ENCODE assay signal across 21 cellular contexts in the genomic region with DNA sequence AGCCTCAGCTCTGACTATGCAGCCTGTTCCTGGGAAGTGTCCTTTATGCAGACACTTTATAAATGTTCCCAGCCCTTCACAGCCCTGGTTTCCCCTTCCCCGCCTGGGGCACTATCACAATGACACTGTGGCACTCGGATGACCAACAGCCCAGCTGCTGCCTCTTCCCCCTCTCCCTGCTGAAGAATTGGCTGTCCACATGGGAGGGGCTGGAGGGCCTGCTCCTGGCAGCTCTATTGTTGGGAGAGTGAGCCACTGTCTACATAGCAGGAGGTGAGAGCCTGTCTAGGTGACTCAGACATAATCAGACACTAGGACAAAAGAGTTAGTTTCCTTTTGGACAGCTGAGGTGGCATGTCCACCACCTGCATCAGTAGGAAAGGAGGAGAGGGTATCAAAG.
DNase-seq lines count a peak whose midpoint lies in the region; ATAC-seq, FAIRE-seq and TF ChIP-seq lines count a peak whose summit lies in the region.
"Had no signal": no experiment of that assay in that cellular context is flagged by ENCODE, and none has a peak within 500 bp of the region (broad histone marks: within the 10 kb centered on the region; RNA-seq: fewer than 3 reads in every experiment).

No MANE protein-coding gene starts in this region.

- intact Hi-C loops in sigmoid colon (cut with DNase I) = no loop called here

- 0 out of 2 replicates have a peak, but pooled peaks cover 6% of the 10 kb centered on the region for H3F3A ChIP-seq in GM23248 (ENCODE audit: insufficient read depth)

- H3K4me3 ChIP-seq in GM23248 (no peak overlapping the region), epithelial cell of esophagus (ENCODE audit: low read length) (no peak overlapping the region), sigmoid colon (no peak overlapping the region)
- H3K4me3 ChIP-seq: ascending aorta, coronary artery, gastrocnemius medialis, pancreas had no signal

- no peak overlapping the region for H3K4me2 ChIP-seq in GM23248 (ENCODE audit: unreplicated experiment)

- H3K36me3 ChIP-seq in GM23248 (ENCODE audit: low read depth) (no peaks in the 10 kb centered on the region), sigmoid colon (no peaks in the 10 kb centered on the region)
- H3K36me3 ChIP-seq: gastrocnemius medialis, pancreas had no signal

- TF ChIP-seq EP300 in sigmoid colon (IDR thresholded peaks at IDR 0.05) = no peak

- in situ Hi-C loops in GM23248 (cut with MboI) = no loop called here

- no peak for TF ChIP-seq CTCF in epithelial cell of esophagus (IDR thresholded peaks at IDR 0.05; ENCODE audit: insufficient read depth, low read depth, low read length, missing control alignments)
- TF ChIP-seq CTCF in sigmoid colon (IDR thresholded peaks at IDR 0.05) = no peak

- TF ChIP-seq POLR2A in sigmoid colon (IDR thresholded peaks at IDR 0.05) = no peak

- peaks cover 22% of the 10 kb centered on the region for H3K4me1 ChIP-seq in GM23248 (ENCODE audit: insufficient read depth)
- H3K4me1 ChIP-seq in sigmoid colon = peaks cover 0 to 5% (median 0%) of the 10 kb centered on the region in 4 donors
- H3K4me1 ChIP-seq: pancreas had no signal

- 82 to 86% methylated on average over 2 of the region's 2 CpGs for WGBS in GM23248 (ENCODE audit: low coverage in 1 of 2, low lambda C conversion rate in 2 of 2, missing lambda C conversion rate in 2 of 2), 2 experiments
- WGBS in sigmoid colon, 2 donors = 88 to 92% methylated on average over 2 of the region's 2 CpGs

- H3K9ac ChIP-seq in GM23248 = no peak overlapping the region

- ATAC-seq in HG03432 (IDR thresholded peaks at IDR 0.05; ENCODE audit: unreplicated experiment) (no peak), GM21360 (IDR thresholded peaks at IDR 0.05; ENCODE audit: unreplicated experiment) (no peak)
- ATAC-seq: left ventricle myocardium superior, pancreas, WTC11 had no signal

- H3K9me3 ChIP-seq in GM23248 (ENCODE audit: low read depth) = no peaks in the 10 kb centered on the region
- no peaks in the 10 kb centered on the region for H3K9me3 ChIP-seq in sigmoid colon
- H3K9me3 ChIP-seq: ascending aorta, gastrocnemius medialis, pancreas had no signal

- H3K27me3 ChIP-seq in GM23248 (replicated peaks; ENCODE audit: insufficient read depth) = no peaks in the 10 kb centered on the region
- no peaks in the 10 kb centered on the region for H3K27me3 ChIP-seq in sigmoid colon
- H3K27me3 ChIP-seq: ascending aorta, gastrocnemius medialis, pancreas had no signal

- H3K79me2 ChIP-seq in GM23248 (ENCODE audit: insufficient read depth) = no peaks in the 10 kb centered on the region

- no peaks in the 10 kb centered on the region for H4K20me1 ChIP-seq in GM23248 (ENCODE audit: insufficient read depth)

- no peak overlapping the region for H3K27ac ChIP-seq in GM23248
- no peak overlapping the region for H3K27ac ChIP-seq in sigmoid colon
- H3K27ac ChIP-seq: ascending aorta, coronary artery, pancreas had no signal

- no peak overlapping the region for H2AFZ ChIP-seq in GM23248

- DNase-seq in GM23248 = peak; percentile 36
- DNase-seq in RCC 7860 (ENCODE audit: low spot score) = peak; percentile 49
- DNase-seq in epithelial cell of esophagus (ENCODE audit: low read depth) = peak; percentile 65
- peak; percentile 37 for DNase-seq in renal cortical epithelial cell (ENCODE audit: low read depth)
- no peak for DNase-seq in sigmoid colon
- DNase-seq: activated CD4-positive, alpha-beta memory T cell treated with anti-CD3 and anti-CD28 coated beads for 36 hours; activated naive CD4-positive, alpha-beta T cell treated with anti-CD3 and anti-CD28 coated beads for 36 hours; left ventricle myocardium superior; naive B cell; NCI-H2171 treated with DMSO at 0.1 percent for 48 hours; pancreas; small intestine; stimulated activated CD4-positive, alpha-beta T cell treated with anti-CD3 and anti-CD28 coated beads, Interleukin-4, amount 100 ng/mL, for 4 hours; T-helper 1 cell had no signal

- no peaks in the 10 kb centered on the region for H3K9me2 ChIP-seq in GM23248 (ENCODE audit: insufficient read depth)

- no peak for FAIRE-seq in RCC 7860 (lab: Jason Lieb, UNC)
- FAIRE-seq: GM12892, pancreas, small intestine had no signal
